Comparison of ENCODE assay signal across 13 cellular contexts in the genomic region with DNA sequence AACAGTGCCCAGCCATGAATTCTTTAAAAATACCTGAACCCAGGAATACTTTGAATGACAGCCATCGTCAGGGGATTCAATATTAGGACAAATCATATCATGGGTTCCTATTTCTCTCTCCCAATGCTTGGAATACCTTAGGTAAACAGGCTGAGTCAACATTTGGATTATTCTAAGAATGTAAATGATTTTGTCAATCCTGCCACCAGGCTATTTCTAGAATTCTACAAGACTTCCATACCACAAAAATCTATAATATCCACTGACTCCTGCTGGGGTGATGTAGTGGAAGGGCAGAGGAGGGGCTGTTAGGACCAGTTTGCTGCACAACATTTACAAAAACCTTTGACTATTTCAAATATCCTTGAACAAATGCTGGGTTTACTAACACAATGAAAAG.
DNase-seq lines count a peak whose midpoint lies in the region; ATAC-seq and TF ChIP-seq lines count a peak whose summit lies in the region.
"Had no signal": no experiment of that assay in that cellular context is flagged by ENCODE, and none has a peak within 500 bp of the region (broad histone marks: within the 10 kb centered on the region; RNA-seq: fewer than 3 reads in every experiment).

No MANE protein-coding gene starts in this region.

- DNase-seq in AG04449 (ENCODE audit: low read depth, low spot score) (peak; percentile 74), PC-3 (peak; percentile 69), fibroblast of villous mesenchyme (ENCODE audit: low read depth) (peak; percentile 63), gastrocnemius medialis (no peak), H7 (no peak), HAP-1 (ENCODE audit: low spot score in 2 of 2) (no peak), NCI-H2196 (lab: John Stamatoyannopoulos, UW; ENCODE audit: unreplicated experiment) (no peak), NCI-H1105 treated with DMSO at 0.1 percent for 48 hours (lab: John Stamatoyannopoulos, UW) (no peak)
- DNase-seq: activated naive CD4-positive, alpha-beta T cell; DMS79 treated with DMSO at 0.1 percent for 48 hours; NCI-H1092 treated with DMSO at 0.1 percent for 48 hours; NCI-H524 treated with DMSO at 0.1 percent for 48 hours; nephron progenitor cell had no signal

- H3K4me3 ChIP-seq in AG04449 (ENCODE audit: low read depth, low read length) (no peak overlapping the region), PC-3 (ENCODE audit: low read length) (no peak overlapping the region), fibroblast of villous mesenchyme (ENCODE audit: low read depth, low read length) (no peak overlapping the region), gastrocnemius medialis (no peak overlapping the region), H7 (ENCODE audit: insufficient read depth, low read depth, low read length) (no peak overlapping the region), HAP-1 (no peak overlapping the region)

- H3K9me3 ChIP-seq in PC-3 (ENCODE audit: low read length), result 0 out of 2 replicates have a peak, but pooled peaks cover 5% of the 10 kb centered on the region
- H3K9me3 ChIP-seq in gastrocnemius medialis, result no peaks in the 10 kb centered on the region
- 0 out of 2 replicates have a peak, but pooled peaks cover 2% of the 10 kb centered on the region for H3K9me3 ChIP-seq in HAP-1

- H3K79me2 ChIP-seq in PC-3 (ENCODE audit: low read length), result no peaks in the 10 kb centered on the region

- in situ Hi-C loops in gastrocnemius medialis (cut with MboI; ENCODE audit: low sequenced_read_pairs in 4 of 4), result no loop called here
- in situ Hi-C loops in HAP-1 (cut with MboI; ENCODE audit: low sequenced_read_pairs), result loop anchor here (10.0 kb wide), 1 partner anchor 110 kb away; no protein-coding TSS in a partner anchor

- no peak overlapping the region for H2AFZ ChIP-seq in PC-3 (ENCODE audit: low read length)

- no peaks in the 10 kb centered on the region for H4K20me1 ChIP-seq in PC-3 (ENCODE audit: low read length)

- CTCF ChIA-PET in AG04449 (lab: Yijun Ruan, JAX) (interaction anchor here (0.6 to 2.0 kb wide), 2 partner anchors 10 to 118 kb away, joined by 3 to 8 read pairs; no protein-coding TSS in a partner anchor), PC-3 (lab: Charles Lee) (no interaction called here)

- no peak overlapping the region for H3K4me2 ChIP-seq in PC-3 (ENCODE audit: low read length)

- ATAC-seq in PC-3 (no peak), gastrocnemius medialis (no peak)

- no peak for TF ChIP-seq POLR2A in gastrocnemius medialis (IDR thresholded peaks at IDR 0.05)

- no peak overlapping the region for H3K9ac ChIP-seq in PC-3 (ENCODE audit: low read length)

- BruUV-seq in PC-3 (replicated peaks; lab: Mats Ljungman, UMichigan), result no TSS peak

- no peaks in the 10 kb centered on the region for H3K27me3 ChIP-seq in PC-3 (ENCODE audit: low read length)
- no peaks in the 10 kb centered on the region for H3K27me3 ChIP-seq in gastrocnemius medialis
- no peaks in the 10 kb centered on the region for H3K27me3 ChIP-seq in H7 (ENCODE audit: control insufficient read depth, insufficient read depth, low read length)
- H3K27me3 ChIP-seq in HAP-1 (ENCODE audit: low read depth), result 0 out of 2 replicates have a peak, but pooled peaks cover 5% of the 10 kb centered on the region

- no peaks in the 10 kb centered on the region for H3K9me2 ChIP-seq in PC-3 (replicated peaks; ENCODE audit: low read length)

- intact Hi-C loops in PC-3 (cut with micrococcal nuclease) (no loop called here), gastrocnemius medialis (cut with DNase I; ENCODE audit: low total_unique reads) (loop anchor here (5.0 kb wide), 1 partner anchor 67 kb away; the partner anchor contains the start of gene IGFBP7)

- H3K36me3 ChIP-seq in PC-3 (ENCODE audit: low read depth, low read length) (no peaks in the 10 kb centered on the region), gastrocnemius medialis (no peaks in the 10 kb centered on the region), H7 (replicated peaks; ENCODE audit: control insufficient read depth, insufficient read depth, low read length) (no peaks in the 10 kb centered on the region), HAP-1 (replicated peaks) (no peaks in the 10 kb centered on the region)

- no peaks in the 10 kb centered on the region for H3F3A ChIP-seq in PC-3 (ENCODE audit: low read length, unreplicated experiment)

- POLR2A ChIA-PET in AG04449 (lab: Yijun Ruan, JAX), result no interaction called here
- POLR2A ChIA-PET in PC-3 (lab: Charles Lee; ENCODE audit: unreplicated experiment), result no interaction called here

- TF ChIP-seq CTCF in AG04449 (IDR thresholded peaks at IDR 0.05; ENCODE audit: insufficient read depth, low read length, missing control alignments) (no peak), PC-3 (conservative IDR thresholded peaks at IDR 0.05; ENCODE audit: low read depth, low read length) (no peak), fibroblast of villous mesenchyme (IDR thresholded peaks at IDR 0.05; ENCODE audit: insufficient read depth, low read depth, low read length) (no peak), gastrocnemius medialis (IDR thresholded peaks at IDR 0.05 in 4 of 5, conservative IDR thresholded peaks at IDR 0.05 in 1 of 5) (no peak)

- no peak overlapping the region for H3K27ac ChIP-seq in PC-3 (ENCODE audit: low read length)
- peak overlapping the region; percentile 25 to 73 (median 62) for H3K27ac ChIP-seq in gastrocnemius medialis

- H3K4me1 ChIP-seq in PC-3 (ENCODE audit: insufficient read depth, low read length), result peaks cover 21% of the 10 kb centered on the region
- peaks cover 6 to 31% of the 10 kb centered on the region in 2 donors for H3K4me1 ChIP-seq in gastrocnemius medialis
- no peaks in the 10 kb centered on the region for H3K4me1 ChIP-seq in HAP-1

Comparison
In these comparisons a context has a peak if more than half of its experiments do, and no peak if none do; other contexts are left out.
1. DNase-seq: peak in AG04449 (single experiment), PC-3 (single experiment) and fibroblast of villous mesenchyme (single experiment); none in gastrocnemius medialis (0 of 2), H7 (single experiment), HAP-1 (0 of 2), NCI-H2196 (single experiment) and NCI-H1105 treated with DMSO at 0.1 percent for 48 hours (single experiment).